Comparison of ENCODE assay signal across 8 cellular contexts in the genomic region with DNA sequence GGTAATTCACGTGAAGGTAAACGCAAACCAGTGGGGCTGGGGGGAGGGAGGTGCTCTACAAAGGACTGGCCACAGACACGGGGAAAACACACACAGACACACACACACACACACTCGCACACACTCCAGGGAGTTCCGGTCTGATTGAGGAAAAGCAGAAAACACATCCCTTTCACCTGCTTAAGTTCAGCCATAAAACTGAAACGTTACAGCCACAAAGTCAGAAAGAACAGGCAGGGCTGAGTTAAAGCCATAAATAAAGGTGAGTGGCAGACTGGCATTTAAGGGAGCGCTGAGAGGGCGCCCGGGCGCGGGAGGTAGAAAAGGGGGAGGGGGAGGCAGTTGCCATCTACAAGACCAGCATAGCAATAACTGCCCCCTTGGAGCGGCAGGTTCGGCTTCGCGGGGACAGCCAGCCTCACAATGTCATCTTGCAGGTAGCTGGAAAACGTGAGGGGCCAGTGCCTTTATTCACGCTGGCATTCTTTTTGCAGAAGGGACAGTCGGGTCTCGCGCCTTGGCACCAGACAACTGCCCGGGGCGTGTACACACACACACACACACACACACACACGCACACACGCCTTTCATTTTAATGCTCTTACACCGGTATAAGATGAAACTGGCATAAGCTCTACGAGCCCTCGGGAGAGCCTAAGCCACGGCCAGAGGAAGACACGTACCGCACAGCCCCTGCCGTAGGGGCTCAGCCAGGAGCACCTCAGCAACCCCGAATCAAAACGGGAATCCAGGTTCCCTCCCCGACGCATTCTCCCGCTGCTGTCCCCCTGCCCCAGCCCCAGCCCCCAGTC. TPM values are rescaled to one million over a fixed set of nuclear protein-coding genes. Genes with fewer than 3 reads are reported as not detected.
DNase-seq lines count a peak whose midpoint lies in the region; ATAC-seq, FAIRE-seq and TF ChIP-seq lines count a peak whose summit lies in the region.

No MANE protein-coding gene starts in this region.

- H3K27ac ChIP-seq in DOHH2 (ENCODE audit: low read depth, low read length) (no peak overlapping the region), HepG2 (ENCODE audit: extremely low read length, insufficient read depth, low read length) (no peak overlapping the region)

- TF ChIP-seq EP300 in HepG2 (IDR thresholded peaks at IDR 0.05; ENCODE audit: low read depth in 2 of 2, low read length in 2 of 2) = no peak
- TF ChIP-seq EP300 in HepG2 (CRISPR knock-in tag; IDR thresholded peaks at IDR 0.05; ENCODE audit: borderline replicate concordance) = no peak

- DNase-seq in NCI-H1105 treated with DMSO at 0.1 percent for 48 hours (lab: John Stamatoyannopoulos, UW) (peak; percentile 81), choroid plexus epithelial cell (ENCODE audit: low read depth) (peak; percentile 60), HepG2 (ENCODE audit: low spot score) (no peak), MV-4-11 (lab: John Stamatoyannopoulos, UW) (no peak)
- DNase-seq in activated CD4-positive, CD25-positive, alpha-beta regulatory T cell treated with anti-CD3 and anti-CD28 coated beads, Interleukin-2, amount 50 U/mL, for 72 hours = peak; percentile 57
- peak; percentile 50 for DNase-seq in stimulated activated CD4-positive, alpha-beta T cell treated with anti-CD3 and anti-CD28 coated beads, Interleukin-4, amount 100 ng/mL, for 1 hour

- H3K4me1 ChIP-seq in DOHH2 (ENCODE audit: control insufficient read depth, low read length) = peaks cover 20% of the 10 kb centered on the region
- H3K4me1 ChIP-seq in HepG2 (ENCODE audit: insufficient read depth, low read length) = peaks cover 41% of the 10 kb centered on the region

- TF ChIP-seq RAD21 in HepG2 (CRISPR knock-in tag; IDR thresholded peaks at IDR 0.05) = no peak

- H3K9me3 ChIP-seq in DOHH2 (ENCODE audit: control insufficient read depth, insufficient read depth, low read length) (no peaks in the 10 kb centered on the region), HepG2 (ENCODE audit: low read length) (no peaks in the 10 kb centered on the region)

- no peak overlapping the region for H2AFZ ChIP-seq in HepG2 (ENCODE audit: low read length)

- no peaks in the 10 kb centered on the region for H3F3A ChIP-seq in DOHH2 (ENCODE audit: control insufficient read depth, insufficient read depth)

- 5% methylated on average over 15 of the region's 36 CpGs for WGBS in HepG2 (ENCODE audit: low lambda C conversion rate)

- H3K4me3 ChIP-seq in DOHH2 (ENCODE audit: low read length) = peak overlapping the region; percentile 86
- H3K4me3 ChIP-seq in choroid plexus epithelial cell (ENCODE audit: low read depth, low read length) = peak overlapping the region; percentile 84
- H3K4me3 ChIP-seq in HepG2 (replicated peaks in 1 of 3; ENCODE audit: insufficient read depth in 1 of 3, low read depth in 2 of 3, low read length in 3 of 3) = peak overlapping the region; percentile 54 to 70 (median 60); a peak in 4 of 6 replicates

- CTCF ChIA-PET in HepG2 (lab: Yijun Ruan, JAX; ENCODE audit: low intra/inter-chr PET ratio, low total read pairs) = no interaction called here

- peak; percentile 71 for ATAC-seq in HepG2
- no peak for ATAC-seq in HG02852 (IDR thresholded peaks at IDR 0.05; ENCODE audit: unreplicated experiment)

- BruUV-seq in HepG2 (replicated peaks; lab: Mats Ljungman, UMichigan) = no TSS peak

- H3K36me3 ChIP-seq in DOHH2 (ENCODE audit: control insufficient read depth, low read length) (no peaks in the 10 kb centered on the region), HepG2 (replicated peaks in 1 of 2; ENCODE audit: control insufficient read depth in 1 of 2, insufficient read depth in 2 of 2, low read length in 2 of 2) (no peaks in the 10 kb centered on the region)

- intact Hi-C loops in HepG2 (cut with micrococcal nuclease; ENCODE audit: unreplicated experiment) = no loop called here

- H3K27me3 ChIP-seq in DOHH2 (ENCODE audit: control insufficient read depth, low read length) = peaks cover 66% of the 10 kb centered on the region
- peaks cover 8 to 54% of the 10 kb centered on the region in 2 experiments for H3K27me3 ChIP-seq in HepG2 (ENCODE audit: control insufficient read depth in 1 of 2, insufficient read depth in 2 of 2, low read length in 2 of 2)

- H4K20me1 ChIP-seq in DOHH2 (ENCODE audit: control insufficient read depth, insufficient read depth, low read depth, low read length) (no peaks in the 10 kb centered on the region), HepG2 (ENCODE audit: insufficient read depth, low read length) (no peaks in the 10 kb centered on the region)

- no peak overlapping the region for H3K9ac ChIP-seq in HepG2 (ENCODE audit: insufficient read depth, low read depth, low read length)

- in situ Hi-C loops in HepG2 (cut with HindIII; ENCODE audit: extremely low pct_ligation_motif_present, low pct_unique_long_range_greater_than_20kb) = no loop called here

- TF ChIP-seq CTCF in DOHH2 (IDR thresholded peaks at IDR 0.05; ENCODE audit: low read depth, low read length, poor library complexity, severe bottlenecking) (no peak), choroid plexus epithelial cell (conservative IDR thresholded peaks at IDR 0.05; ENCODE audit: low read depth, low read length) (no peak), HepG2 (CRISPR knock-in tag; IDR thresholded peaks at IDR 0.05) (no peak)

- peak overlapping the region; percentile 96 for H3K4me2 ChIP-seq in DOHH2 (ENCODE audit: low read length)
- peak overlapping the region; percentile 90 for H3K4me2 ChIP-seq in HepG2 (ENCODE audit: low read depth, low read length)

- H3K79me2 ChIP-seq in DOHH2 (ENCODE audit: control insufficient read depth, low read length) (no peaks in the 10 kb centered on the region), HepG2 (ENCODE audit: insufficient read depth, low read length) (no peaks in the 10 kb centered on the region)

- POLR2A ChIA-PET in HepG2 (lab: Yijun Ruan, JAX) = no interaction called here

- H3K9me2 ChIP-seq in DOHH2 (replicated peaks; ENCODE audit: control insufficient read depth, low read length) = no peaks in the 10 kb centered on the region

- TF ChIP-seq POLR2A in HepG2 (IDR thresholded peaks at IDR 0.05; ENCODE audit: insufficient read depth in 1 of 2, low read depth in 2 of 2, low read length in 2 of 2) = no peak

- FAIRE-seq in HepG2 (lab: Jason Lieb, UNC) = no peak

TF ChIP-seq in HepG2, 621 proteins besides CTCF, POLR2A, EP300 and RAD21:
- no peak for TF ChIP-seq NFE2L2 (IDR thresholded peaks at IDR 0.05; ENCODE audit: low read length)
- TF ChIP-seq MTA3 (CRISPR knock-in tag; IDR thresholded peaks at IDR 0.05) = no peak
- no peak for TF ChIP-seq JARID2 (CRISPR knock-in tag; IDR thresholded peaks at IDR 0.05; ENCODE audit: insufficient replicate concordance)
- TF ChIP-seq ZNF770 (CRISPR knock-in tag; IDR thresholded peaks at IDR 0.05) = no peak
- TF ChIP-seq MTF2 (CRISPR knock-in tag; IDR thresholded peaks at IDR 0.05; ENCODE audit: borderline replicate concordance) = 0 out of 2 replicates have a peak, but pooled peaks have one; percentile 6
- no peak for TF ChIP-seq HOXA7 (CRISPR knock-in tag; IDR thresholded peaks at IDR 0.05)
- TF ChIP-seq EZH2 (conservative IDR thresholded peaks at IDR 0.05; ENCODE audit: low read depth, low read length) = peak; percentile 82; the same call in 1 of the 2 replicates
- TF ChIP-seq ZNF652 (CRISPR knock-in tag; IDR thresholded peaks at IDR 0.05; ENCODE audit: borderline replicate concordance, low read depth) = no peak

RNA-seq across cellular contexts. Expression of gene TNIK, which starts 0.9 kb away (rescaled TPM):
- 0.22 and 0.42 TPM in 2 replicates for total RNA-seq in HepG2 (2016; rRNA removed; fragmentation: Illumina TruSeq; extraction: Trizol)
- total RNA-seq in HepG2 (2016; cell fraction: cytosol; rRNA removed; fragmentation: Illumina TruSeq; extraction: Trizol; ENCODE audit: low read depth) = 0.26 TPM in 1 of 2 replicates, not detected in the other
- 0.06 and 0.11 TPM in 2 replicates for total RNA-seq in HepG2 (2016; cell fraction: insoluble cytoplasmic fraction; rRNA removed; fragmentation: Illumina TruSeq; extraction: Trizol)
- 0.03 and 0.09 TPM in 2 replicates for total RNA-seq in HepG2 (2016; cell fraction: membrane; rRNA removed; fragmentation: Illumina TruSeq; extraction: Trizol)
- total RNA-seq in HepG2 (2016; cell fraction: nucleus; rRNA removed; fragmentation: Illumina TruSeq; extraction: Trizol) = 0.43 and 0.53 TPM in 2 replicates
- 0.04 and 0.15 TPM in 2 replicates for polyA plus RNA-seq in HepG2 (2011; rRNA removed)
- 0.04 TPM in 2 replicates for polyA plus RNA-seq in HepG2 (2011; cell fraction: cytosol; rRNA removed)
- 0.10 and 0.16 TPM in 2 replicates for polyA plus RNA-seq in HepG2 (2011; cell fraction: nucleus; rRNA removed)
- polyA plus RNA-seq in HepG2 (2012) = 0.09 and 0.16 TPM in 2 replicates
- polyA plus RNA-seq in HepG2 (2016; cell fraction: cytosol; fragmentation: Illumina TruSeq; extraction: Trizol; ENCODE audit: low read depth) = not detected in 2 replicates
- 0.08 and 0.27 TPM in 2 replicates for polyA plus RNA-seq in HepG2 (2016; cell fraction: insoluble cytoplasmic fraction; fragmentation: Illumina TruSeq; extraction: Trizol; ENCODE audit: low read depth)
- not detected in 2 replicates for polyA plus RNA-seq in HepG2 (2016; cell fraction: membrane; fragmentation: Illumina TruSeq; extraction: Trizol; ENCODE audit: low read depth)
- 0.19 and 0.68 TPM in 2 replicates for polyA plus RNA-seq in HepG2 (2016; cell fraction: nucleus; fragmentation: Illumina TruSeq; extraction: Trizol; ENCODE audit: insufficient read depth, low read depth)
- 1.9 TPM in 1 of 2 replicates, not detected in the other for polyA minus RNA-seq in HepG2 (2011; rRNA and poly(A)+ RNA removed; ENCODE audit: low replicate concordance)
- polyA minus RNA-seq in HepG2 (2011; cell fraction: cytosol; rRNA and poly(A)+ RNA removed) = 0.10 TPM in 1 of 2 replicates, not detected in the other
- 0.25 and 0.90 TPM in 2 replicates for polyA minus RNA-seq in HepG2 (2011; cell fraction: nucleus; rRNA and poly(A)+ RNA removed)

Comparison
In these comparisons a context has a peak if more than half of its experiments do, and no peak if none do; other contexts are left out.
1. DNase-seq: peak in NCI-H1105 treated with DMSO at 0.1 percent for 48 hours (single experiment), activated CD4-positive, CD25-positive, alpha-beta regulatory T cell treated with anti-CD3 and anti-CD28 coated beads, Interleukin-2, amount 50 U/mL, for 72 hours (single experiment), choroid plexus epithelial cell (single experiment) and stimulated activated CD4-positive, alpha-beta T cell treated with anti-CD3 and anti-CD28 coated beads, Interleukin-4, amount 100 ng/mL, for 1 hour (single experiment); none in HepG2 (single experiment) and MV-4-11 (single experiment).
2. Peak in every context shown above with its lines, with median percentiles within 50 percentile points of each other: H3K4me3 ChIP-seq.